Comparison of ENCODE assay signal across 8 cellular contexts in genomic region chr11:46846510-46846830, GRCh38. TPM values are rescaled to one million over a fixed set of nuclear protein-coding genes. Genes with fewer than 3 reads are reported as not detected.
DNase-seq lines count a peak whose midpoint lies in the region; ATAC-seq and TF ChIP-seq lines count a peak whose summit lies in the region.

No MANE protein-coding gene starts in this region.

- H3K27me3 ChIP-seq in gastroesophageal sphincter: no peaks in the 10 kb centered on the region

- H3K27ac ChIP-seq in RWPE1 (peak overlapping the region; percentile 86), gastroesophageal sphincter (peak overlapping the region in 3 of 4 donors; percentile 87 to 92 (median 92))

- peak overlapping the region; percentile 87 to 93 for H3K4me3 ChIP-seq in gastroesophageal sphincter

- H3K9me3 ChIP-seq in gastroesophageal sphincter: no peaks in the 10 kb centered on the region

- peak overlapping the region; percentile 93 for H3K27ac Mint-ChIP-seq in stimulated activated naive CD8-positive, alpha-beta T cell treated with anti-CD3 and anti-CD28 coated beads, Interleukin-15, Interleukin-2, amounts not matched to agents 100 ng/mL and 50 ng/mL, for 24 hours
- H3K27ac Mint-ChIP-seq in stimulated activated effector memory CD8-positive, alpha-beta T cell treated with anti-CD3 and anti-CD28 coated beads, Interleukin-12 subunit alpha, Interleukin-12 subunit beta, amount 100 ng/mL, for 72 hours: peak overlapping the region; percentile 97

- peaks cover 24% of the 10 kb centered on the region for H3K36me3 Mint-ChIP-seq in stimulated activated naive CD8-positive, alpha-beta T cell treated with anti-CD3 and anti-CD28 coated beads, Interleukin-15, Interleukin-2, amounts not matched to agents 100 ng/mL and 50 ng/mL, for 24 hours (ENCODE audit: low read depth)
- H3K36me3 Mint-ChIP-seq in stimulated activated effector memory CD8-positive, alpha-beta T cell treated with anti-CD3 and anti-CD28 coated beads, Interleukin-12 subunit alpha, Interleukin-12 subunit beta, amount 100 ng/mL, for 72 hours: peaks cover 38% of the 10 kb centered on the region

- no peak for TF ChIP-seq EP300 in gastroesophageal sphincter (IDR thresholded peaks at IDR 0.05)

- H3K27me3 Mint-ChIP-seq in stimulated activated naive CD8-positive, alpha-beta T cell treated with anti-CD3 and anti-CD28 coated beads, Interleukin-15, Interleukin-2, amounts not matched to agents 100 ng/mL and 50 ng/mL, for 24 hours: no peaks in the 10 kb centered on the region

- 1 to 5% methylated on average over 6 of the region's 6 CpGs for WGBS in gastroesophageal sphincter (ENCODE audit: low coverage in 1 of 2), 2 donors

- peaks cover 0 to 25% (median 11%) of the 10 kb centered on the region in 3 donors for H3K4me1 ChIP-seq in gastroesophageal sphincter

- TF ChIP-seq CTCF in RWPE1 (conservative IDR thresholded peaks at IDR 0.05; ENCODE audit: low read depth): no peak
- TF ChIP-seq CTCF in gastroesophageal sphincter (IDR thresholded peaks at IDR 0.05): no peak

- POLR2A ChIA-PET in RWPE1 (lab: Yijun Ruan, JAX; ENCODE audit: low non-redundant PET): interaction anchor here (0.6 to 0.7 kb wide), 2 partner anchors 13 to 268 kb away, joined by 4 to 5 read pairs; no protein-coding TSS in a partner anchor

- TF ChIP-seq POLR2A in gastroesophageal sphincter (IDR thresholded peaks at IDR 0.05): no peak

- peaks cover 45% of the 10 kb centered on the region for H3K4me1 Mint-ChIP-seq in stimulated activated naive CD8-positive, alpha-beta T cell treated with anti-CD3 and anti-CD28 coated beads, Interleukin-15, Interleukin-2, amounts not matched to agents 100 ng/mL and 50 ng/mL, for 24 hours (ENCODE audit: low read depth)
- peaks cover 38% of the 10 kb centered on the region for H3K4me1 Mint-ChIP-seq in stimulated activated effector memory CD8-positive, alpha-beta T cell treated with anti-CD3 and anti-CD28 coated beads, Interleukin-12 subunit alpha, Interleukin-12 subunit beta, amount 100 ng/mL, for 72 hours

- CTCF ChIA-PET in RWPE1 (lab: Yijun Ruan, JAX): interaction anchor here (0.7 kb wide), 1 partner anchor 122 kb away, joined by 3 read pairs; no protein-coding TSS in a partner anchor

- peak overlapping the region; percentile 90 for H3K4me3 Mint-ChIP-seq in stimulated activated naive CD8-positive, alpha-beta T cell treated with anti-CD3 and anti-CD28 coated beads, Interleukin-15, Interleukin-2, amounts not matched to agents 100 ng/mL and 50 ng/mL, for 24 hours
- H3K4me3 Mint-ChIP-seq in stimulated activated effector memory CD8-positive, alpha-beta T cell treated with anti-CD3 and anti-CD28 coated beads, Interleukin-12 subunit alpha, Interleukin-12 subunit beta, amount 100 ng/mL, for 72 hours: peak overlapping the region; percentile 93

- H3K9me3 Mint-ChIP-seq in stimulated activated naive CD8-positive, alpha-beta T cell treated with anti-CD3 and anti-CD28 coated beads, Interleukin-15, Interleukin-2, amounts not matched to agents 100 ng/mL and 50 ng/mL, for 24 hours: no peaks in the 10 kb centered on the region
- no peaks in the 10 kb centered on the region for H3K9me3 Mint-ChIP-seq in stimulated activated effector memory CD8-positive, alpha-beta T cell treated with anti-CD3 and anti-CD28 coated beads, Interleukin-12 subunit alpha, Interleukin-12 subunit beta, amount 100 ng/mL, for 72 hours

- no peak for ATAC-seq in stimulated activated naive CD8-positive, alpha-beta T cell treated with anti-CD3 and anti-CD28 coated beads, Interleukin-15, Interleukin-2, amounts not matched to agents 100 U/mL and 50 U/mL, for 24 hours
- ATAC-seq in gastroesophageal sphincter: peak; percentile 3
- ATAC-seq in stimulated activated effector memory CD8-positive, alpha-beta T cell treated with anti-CD3 and anti-CD28 coated beads, Interleukin-12 subunit alpha, Interleukin-12 subunit beta, amount 100 ng/mL, for 72 hours: peak; percentile 1
- ATAC-seq in GM21786 (IDR thresholded peaks at IDR 0.05; ENCODE audit: unreplicated experiment): no peak

- no peak for DNase-seq in stimulated activated naive CD8-positive, alpha-beta T cell treated with anti-CD3 and anti-CD28 coated beads, Interleukin-15, Interleukin-2, amounts not matched to agents 100 U/mL and 50 U/mL, for 24 hours
- DNase-seq in RWPE1 (ENCODE audit: low spot score): no peak
- DNase-seq in stimulated activated effector memory CD8-positive, alpha-beta T cell treated with anti-CD3 and anti-CD28 coated beads, Interleukin-12 subunit alpha, Interleukin-12 subunit beta, amount 100 ng/mL, for 72 hours (ENCODE audit: low spot score in 2 of 2): no peak
- DNase-seq in DMS114 treated with DMSO at 0.1 percent for 48 hours (lab: John Stamatoyannopoulos, UW; ENCODE audit: unreplicated experiment): no peak
- DNase-seq in HuH-7 (ENCODE audit: low spot score): no peak

- no peaks in the 10 kb centered on the region for H3K36me3 ChIP-seq in gastroesophageal sphincter

RNA-seq across cellular contexts. Expression of gene CKAP5, which starts 0.4 kb away (rescaled TPM):
- total RNA-seq in gastroesophageal sphincter: 10 to 100 TPM; 39.8 to 46.9 (median 43.4) TPM

Comparison
In these comparisons a context has a peak if more than half of its experiments do, and no peak if none do; other contexts are left out.
1. ATAC-seq: peak in gastroesophageal sphincter (single experiment) and stimulated activated effector memory CD8-positive, alpha-beta T cell treated with anti-CD3 and anti-CD28 coated beads, Interleukin-12 subunit alpha, Interleukin-12 subunit beta, amount 100 ng/mL, for 72 hours (single experiment); none in stimulated activated naive CD8-positive, alpha-beta T cell treated with anti-CD3 and anti-CD28 coated beads, Interleukin-15, Interleukin-2, amounts not matched to agents 100 U/mL and 50 U/mL, for 24 hours (single experiment) and GM21786 (single experiment).